1 cellular context compared by ENCODE assay signal in the genomic region with DNA sequence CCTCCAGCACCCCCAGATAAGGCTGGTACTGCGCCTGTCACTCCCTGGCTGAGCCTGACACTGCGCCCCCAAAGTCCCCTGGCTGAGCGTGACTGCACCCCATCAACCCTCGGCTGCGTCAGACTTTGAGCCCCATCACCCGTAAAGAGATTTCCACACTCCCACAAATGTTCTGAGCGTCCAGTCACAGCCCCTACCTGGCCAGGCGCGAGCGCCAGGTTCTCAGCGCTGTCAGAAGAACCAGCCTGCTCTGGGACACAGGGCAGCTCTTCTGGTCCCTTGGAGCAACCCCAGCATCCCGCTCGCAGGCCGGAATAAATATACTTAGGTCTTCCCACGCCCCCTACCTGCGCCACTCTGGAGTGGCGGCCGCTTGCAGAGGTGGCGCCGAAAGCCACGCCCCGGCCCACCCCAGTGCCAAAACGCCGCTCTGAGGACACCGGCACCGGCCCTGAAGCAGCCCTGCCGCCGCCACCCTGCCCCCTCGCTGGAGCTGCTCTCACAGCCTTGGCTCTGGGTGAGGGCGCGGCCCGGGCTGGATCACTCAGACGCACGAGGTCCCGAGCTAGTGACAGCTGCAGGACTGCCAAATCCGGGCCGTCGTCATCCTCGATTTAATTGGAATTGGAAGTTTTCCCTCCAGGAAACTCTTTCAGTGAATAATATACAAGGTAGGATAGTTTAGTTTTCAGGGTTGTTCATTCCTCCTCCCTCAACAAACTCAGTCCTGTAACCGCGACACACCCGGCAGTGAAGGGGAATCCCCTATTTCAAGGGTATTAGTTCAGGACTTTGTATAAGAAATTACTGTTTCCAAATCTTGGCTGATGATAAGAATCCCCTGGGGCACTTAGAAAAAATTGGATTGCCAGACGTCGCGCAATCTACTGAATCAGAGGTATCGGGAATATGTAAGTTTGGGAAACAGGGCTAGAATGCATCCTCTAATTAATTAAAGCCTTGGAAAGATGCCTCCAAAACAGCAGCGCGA.
TF ChIP-seq lines count a peak whose summit lies in the region.

No MANE protein-coding gene starts in this region.

TF ChIP-seq in liver, 16 proteins besides CTCF, POLR2A, EP300 and RAD21 (continued from another document):
- TF ChIP-seq, protein P1, sequence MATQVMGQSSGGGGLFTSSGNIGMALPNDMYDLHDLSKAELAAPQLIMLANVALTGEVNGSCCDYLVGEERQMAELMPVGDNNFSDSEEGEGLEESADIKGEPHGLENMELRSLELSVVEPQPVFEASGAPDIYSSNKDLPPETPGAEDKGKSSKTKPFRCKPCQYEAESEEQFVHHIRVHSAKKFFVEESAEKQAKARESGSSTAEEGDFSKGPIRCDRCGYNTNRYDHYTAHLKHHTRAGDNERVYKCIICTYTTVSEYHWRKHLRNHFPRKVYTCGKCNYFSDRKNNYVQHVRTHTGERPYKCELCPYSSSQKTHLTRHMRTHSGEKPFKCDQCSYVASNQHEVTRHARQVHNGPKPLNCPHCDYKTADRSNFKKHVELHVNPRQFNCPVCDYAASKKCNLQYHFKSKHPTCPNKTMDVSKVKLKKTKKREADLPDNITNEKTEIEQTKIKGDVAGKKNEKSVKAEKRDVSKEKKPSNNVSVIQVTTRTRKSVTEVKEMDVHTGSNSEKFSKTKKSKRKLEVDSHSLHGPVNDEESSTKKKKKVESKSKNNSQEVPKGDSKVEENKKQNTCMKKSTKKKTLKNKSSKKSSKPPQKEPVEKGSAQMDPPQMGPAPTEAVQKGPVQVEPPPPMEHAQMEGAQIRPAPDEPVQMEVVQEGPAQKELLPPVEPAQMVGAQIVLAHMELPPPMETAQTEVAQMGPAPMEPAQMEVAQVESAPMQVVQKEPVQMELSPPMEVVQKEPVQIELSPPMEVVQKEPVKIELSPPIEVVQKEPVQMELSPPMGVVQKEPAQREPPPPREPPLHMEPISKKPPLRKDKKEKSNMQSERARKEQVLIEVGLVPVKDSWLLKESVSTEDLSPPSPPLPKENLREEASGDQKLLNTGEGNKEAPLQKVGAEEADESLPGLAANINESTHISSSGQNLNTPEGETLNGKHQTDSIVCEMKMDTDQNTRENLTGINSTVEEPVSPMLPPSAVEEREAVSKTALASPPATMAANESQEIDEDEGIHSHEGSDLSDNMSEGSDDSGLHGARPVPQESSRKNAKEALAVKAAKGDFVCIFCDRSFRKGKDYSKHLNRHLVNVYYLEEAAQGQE (IDR thresholded peaks at IDR 0.05), result peak; percentile 72
- TF ChIP-seq EGR1 (IDR thresholded peaks at IDR 0.05; ENCODE audit: low read depth in 2 of 2) (peak in 1 of 2 donors; percentile 57), SP1 (IDR thresholded peaks at IDR 0.05) (peak; percentile 77), JUND (IDR thresholded peaks at IDR 0.05) (peak in 1 of 2 donors; percentile 13), HNF4G (IDR thresholded peaks at IDR 0.05) (no peak), HNF4A (conservative IDR thresholded peaks at IDR 0.05) (peak in 1 of 2 donors; percentile 33), NR2F2 (IDR thresholded peaks at IDR 0.05) (no peak)
- TF ChIP-seq, protein P2, sequence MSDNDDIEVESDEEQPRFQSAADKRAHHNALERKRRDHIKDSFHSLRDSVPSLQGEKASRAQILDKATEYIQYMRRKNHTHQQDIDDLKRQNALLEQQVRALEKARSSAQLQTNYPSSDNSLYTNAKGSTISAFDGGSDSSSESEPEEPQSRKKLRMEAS (IDR thresholded peaks at IDR 0.05), result peak; percentile 16
